ENCODE assay signal across 1 cellular context in the genomic region with DNA sequence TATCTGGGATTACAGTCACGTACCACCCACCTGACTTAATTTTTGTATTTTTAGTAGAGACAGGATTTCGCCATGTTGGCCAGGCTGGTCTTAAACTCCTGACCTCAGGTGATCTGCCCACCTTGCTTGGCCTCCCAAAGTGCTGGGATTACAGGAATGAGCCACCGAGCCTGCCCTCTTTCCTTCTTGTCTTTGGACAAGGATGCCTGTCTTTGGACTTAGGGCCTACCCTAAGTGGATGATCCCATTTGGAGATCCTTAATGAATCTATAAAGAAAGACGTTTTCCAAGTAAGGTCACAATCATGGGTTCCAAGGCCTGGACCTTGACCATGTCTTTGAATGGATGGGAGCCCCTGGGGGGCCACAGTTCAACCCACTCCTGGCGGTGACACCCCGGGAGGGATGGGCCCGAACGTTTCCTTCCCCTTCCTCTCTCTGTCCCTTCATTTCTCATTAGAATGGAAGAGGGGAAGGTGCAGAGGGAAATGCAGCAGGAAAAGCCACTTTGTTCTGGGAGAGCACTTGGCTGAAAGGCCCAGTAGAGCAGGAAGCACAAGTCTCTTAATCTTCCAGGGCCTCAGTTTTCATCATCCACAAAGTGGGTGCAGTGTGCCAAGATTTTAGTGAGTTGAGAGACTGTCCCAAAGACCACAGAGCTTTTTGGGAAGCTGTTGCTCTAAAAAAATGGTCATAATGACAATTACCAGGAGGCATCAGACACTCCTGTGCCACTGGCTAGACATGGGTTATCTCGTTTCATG.
TF ChIP-seq lines count a peak whose summit lies in the region.

No MANE protein-coding gene starts in this region.

TF ChIP-seq in GM23338, 12 proteins besides CTCF, POLR2A, EP300 and RAD21 (continued from another document):
- TF ChIP-seq, protein P1, sequence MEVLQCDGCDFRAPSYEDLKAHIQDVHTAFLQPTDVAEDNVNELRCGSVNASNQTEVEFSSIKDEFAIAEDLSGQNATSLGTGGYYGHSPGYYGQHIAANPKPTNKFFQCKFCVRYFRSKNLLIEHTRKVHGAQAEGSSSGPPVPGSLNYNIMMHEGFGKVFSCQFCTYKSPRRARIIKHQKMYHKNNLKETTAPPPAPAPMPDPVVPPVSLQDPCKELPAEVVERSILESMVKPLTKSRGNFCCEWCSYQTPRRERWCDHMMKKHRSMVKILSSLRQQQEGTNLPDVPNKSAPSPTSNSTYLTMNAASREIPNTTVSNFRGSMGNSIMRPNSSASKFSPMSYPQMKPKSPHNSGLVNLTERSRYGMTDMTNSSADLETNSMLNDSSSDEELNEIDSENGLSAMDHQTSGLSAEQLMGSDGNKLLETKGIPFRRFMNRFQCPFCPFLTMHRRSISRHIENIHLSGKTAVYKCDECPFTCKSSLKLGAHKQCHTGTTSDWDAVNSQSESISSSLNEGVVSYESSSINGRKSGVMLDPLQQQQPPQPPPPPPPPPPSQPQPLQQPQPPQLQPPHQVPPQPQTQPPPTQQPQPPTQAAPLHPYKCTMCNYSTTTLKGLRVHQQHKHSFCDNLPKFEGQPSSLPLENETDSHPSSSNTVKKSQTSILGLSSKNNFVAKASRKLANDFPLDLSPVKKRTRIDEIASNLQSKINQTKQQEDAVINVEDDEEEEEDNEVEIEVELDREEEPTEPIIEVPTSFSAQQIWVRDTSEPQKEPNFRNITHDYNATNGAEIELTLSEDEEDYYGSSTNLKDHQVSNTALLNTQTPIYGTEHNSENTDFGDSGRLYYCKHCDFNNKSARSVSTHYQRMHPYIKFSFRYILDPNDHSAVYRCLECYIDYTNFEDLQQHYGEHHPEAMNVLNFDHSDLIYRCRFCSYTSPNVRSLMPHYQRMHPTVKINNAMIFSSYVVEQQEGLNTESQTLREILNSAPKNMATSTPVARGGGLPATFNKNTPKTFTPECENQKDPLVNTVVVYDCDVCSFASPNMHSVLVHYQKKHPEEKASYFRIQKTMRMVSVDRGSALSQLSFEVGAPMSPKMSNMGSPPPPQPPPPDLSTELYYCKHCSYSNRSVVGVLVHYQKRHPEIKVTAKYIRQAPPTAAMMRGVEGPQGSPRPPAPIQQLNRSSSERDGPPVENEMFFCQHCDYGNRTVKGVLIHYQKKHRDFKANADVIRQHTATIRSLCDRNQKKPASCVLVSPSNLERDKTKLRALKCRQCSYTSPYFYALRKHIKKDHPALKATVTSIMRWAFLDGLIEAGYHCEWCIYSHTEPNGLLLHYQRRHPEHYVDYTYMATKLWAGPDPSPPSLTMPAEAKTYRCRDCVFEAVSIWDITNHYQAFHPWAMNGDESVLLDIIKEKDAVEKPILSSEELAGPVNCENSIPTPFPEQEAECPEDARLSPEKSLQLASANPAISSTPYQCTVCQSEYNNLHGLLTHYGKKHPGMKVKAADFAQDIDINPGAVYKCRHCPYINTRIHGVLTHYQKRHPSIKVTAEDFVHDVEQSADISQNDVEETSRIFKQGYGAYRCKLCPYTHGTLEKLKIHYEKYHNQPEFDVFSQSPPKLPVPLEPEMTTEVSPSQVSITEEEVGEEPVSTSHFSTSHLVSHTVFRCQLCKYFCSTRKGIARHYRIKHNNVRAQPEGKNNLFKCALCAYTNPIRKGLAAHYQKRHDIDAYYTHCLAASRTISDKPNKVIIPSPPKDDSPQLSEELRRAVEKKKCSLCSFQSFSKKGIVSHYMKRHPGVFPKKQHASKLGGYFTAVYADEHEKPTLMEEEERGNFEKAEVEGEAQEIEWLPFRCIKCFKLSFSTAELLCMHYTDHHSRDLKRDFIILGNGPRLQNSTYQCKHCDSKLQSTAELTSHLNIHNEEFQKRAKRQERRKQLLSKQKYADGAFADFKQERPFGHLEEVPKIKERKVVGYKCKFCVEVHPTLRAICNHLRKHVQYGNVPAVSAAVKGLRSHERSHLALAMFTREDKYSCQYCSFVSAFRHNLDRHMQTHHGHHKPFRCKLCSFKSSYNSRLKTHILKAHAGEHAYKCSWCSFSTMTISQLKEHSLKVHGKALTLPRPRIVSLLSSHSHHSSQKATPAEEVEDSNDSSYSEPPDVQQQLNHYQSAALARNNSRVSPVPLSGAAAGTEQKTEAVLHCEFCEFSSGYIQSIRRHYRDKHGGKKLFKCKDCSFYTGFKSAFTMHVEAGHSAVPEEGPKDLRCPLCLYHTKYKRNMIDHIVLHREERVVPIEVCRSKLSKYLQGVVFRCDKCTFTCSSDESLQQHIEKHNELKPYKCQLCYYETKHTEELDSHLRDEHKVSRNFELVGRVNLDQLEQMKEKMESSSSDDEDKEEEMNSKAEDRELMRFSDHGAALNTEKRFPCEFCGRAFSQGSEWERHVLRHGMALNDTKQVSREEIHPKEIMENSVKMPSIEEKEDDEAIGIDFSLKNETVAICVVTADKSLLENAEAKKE (CRISPR knock-in tag; IDR thresholded peaks at IDR 0.05): no peak
- TF ChIP-seq EZH2 (IDR thresholded peaks at IDR 0.05; ENCODE audit: low read depth, unreplicated experiment) (no peak), EZH2phosphoT487 (IDR thresholded peaks at IDR 0.05; ENCODE audit: unreplicated experiment) (no peak), CREB1 (CRISPR knock-in tag; IDR thresholded peaks at IDR 0.05; ENCODE audit: low read depth) (no peak), POLR2AphosphoS5 (IDR thresholded peaks at IDR 0.05; ENCODE audit: low read depth) (no peak), STAT1 (IDR thresholded peaks at IDR 0.05; ENCODE audit: unreplicated experiment) (no peak), JUNB (IDR thresholded peaks at IDR 0.05; ENCODE audit: unreplicated experiment) (no peak), REST (IDR thresholded peaks at IDR 0.05; ENCODE audit: unreplicated experiment) (no peak), ZNF114 (CRISPR knock-in tag; IDR thresholded peaks at IDR 0.05) (no peak)
- TF ChIP-seq, protein P2, sequence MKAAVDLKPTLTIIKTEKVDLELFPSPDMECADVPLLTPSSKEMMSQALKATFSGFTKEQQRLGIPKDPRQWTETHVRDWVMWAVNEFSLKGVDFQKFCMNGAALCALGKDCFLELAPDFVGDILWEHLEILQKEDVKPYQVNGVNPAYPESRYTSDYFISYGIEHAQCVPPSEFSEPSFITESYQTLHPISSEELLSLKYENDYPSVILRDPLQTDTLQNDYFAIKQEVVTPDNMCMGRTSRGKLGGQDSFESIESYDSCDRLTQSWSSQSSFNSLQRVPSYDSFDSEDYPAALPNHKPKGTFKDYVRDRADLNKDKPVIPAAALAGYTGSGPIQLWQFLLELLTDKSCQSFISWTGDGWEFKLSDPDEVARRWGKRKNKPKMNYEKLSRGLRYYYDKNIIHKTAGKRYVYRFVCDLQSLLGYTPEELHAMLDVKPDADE (IDR thresholded peaks at IDR 0.05): no peak
